33 cellular contexts compared by ENCODE assay signal in the genomic region with DNA sequence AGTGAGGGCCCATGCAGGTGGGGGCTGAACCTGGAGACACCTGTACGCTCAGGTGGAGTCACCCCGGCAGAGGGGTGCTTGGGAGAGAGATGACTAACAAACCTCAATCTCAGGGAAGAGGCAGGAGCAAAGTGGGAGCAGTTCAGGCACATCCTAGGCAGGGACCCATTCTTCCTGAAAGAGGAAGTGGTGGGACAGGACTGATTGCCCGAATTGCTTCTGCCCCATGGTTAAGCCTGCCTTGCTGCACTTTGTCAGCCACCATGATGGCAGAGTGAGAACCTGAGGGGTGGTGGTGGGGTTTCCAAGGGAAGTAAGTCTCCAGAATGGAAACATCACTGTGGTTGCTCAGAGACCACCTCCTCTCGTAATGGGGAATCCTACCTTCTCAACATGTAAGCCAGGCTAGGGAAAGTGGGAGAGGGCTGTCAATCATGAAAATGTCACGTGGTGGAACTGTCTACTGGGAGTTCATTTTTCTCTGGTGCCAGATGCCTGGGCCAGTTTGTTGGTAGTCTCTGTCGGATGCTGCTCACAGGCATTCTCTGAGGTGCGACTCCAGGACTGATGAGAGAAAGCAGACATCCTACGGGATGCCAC.
"Had no signal": no experiment of that assay in that cellular context is flagged by ENCODE, and none has a peak within 500 bp of the region (broad histone marks: within the 10 kb centered on the region; RNA-seq: fewer than 3 reads in every experiment).

No MANE protein-coding gene starts in this region.

- H3K27me3 Mint-ChIP-seq: activated naive CD8-positive, alpha-beta T cell treated with anti-CD3 and anti-CD28 coated beads for 36 hours; stimulated activated naive CD8-positive, alpha-beta T cell treated with anti-CD3 and anti-CD28 coated beads, Interleukin-15, Interleukin-2, amounts not matched to agents 100 ng/mL and 50 ng/mL, for 24 hours had no signal

- H3K4me1 Mint-ChIP-seq: activated naive CD8-positive, alpha-beta T cell treated with anti-CD3 and anti-CD28 coated beads for 36 hours; naive B cell had no signal

- DNase-seq: activated CD4-positive, alpha-beta T cell treated with anti-CD3 and anti-CD28 coated beads for 4 hours; activated CD4-positive, alpha-beta T cell treated with anti-CD3 and anti-CD28 coated beads, Interleukin-2, amount 50 U/mL, for 4 hours; activated CD8-positive, alpha-beta memory T cell treated with anti-CD3 and anti-CD28 coated beads, Interleukin-2, amount 50 U/mL, for 4 hours; activated effector memory CD4-positive, alpha-beta T cell treated with anti-CD3 and anti-CD28 coated beads, Interleukin-2, amount 50 U/mL, for 16 hours; activated naive CD4-positive, alpha-beta T cell treated with anti-CD3 and anti-CD28 coated beads for 36 hours; activated naive CD8-positive, alpha-beta T cell treated with anti-CD3 and anti-CD28 coated beads for 36 hours; activated T-cell treated with anti-CD3 and anti-CD28 coated beads, Interleukin-2, amount 50 U/mL, for 1 hour; adrenal gland; aorta; body of pancreas; cerebellar nuclear complex; colonic mucosa; effector memory CD8-positive, alpha-beta T cell; erythroblast; foreskin fibroblast; head of caudate nucleus; hippocampal formation; left cardiac atrium; left ventricle myocardium superior; naive B cell; nephron progenitor cell; nucleus accumbens; right cardiac atrium; spleen; trophoblast cell; uterus had no signal

- H3K9me3 ChIP-seq: adrenal gland, body of pancreas, colonic mucosa, thoracic aorta, uterus had no signal

- H3K4me1 ChIP-seq: adrenal gland, body of pancreas, colonic mucosa, spleen, uterus had no signal

- ATAC-seq: body of pancreas; effector memory CD8-positive, alpha-beta T cell; left cardiac atrium; left ventricle myocardium superior; right cardiac atrium had no signal

- H3K27me3 ChIP-seq: adrenal gland, body of pancreas, cardiac muscle cell, colonic mucosa, uterus had no signal

- H3K9me3 Mint-ChIP-seq: activated naive CD4-positive, alpha-beta T cell treated with anti-CD3 and anti-CD28 coated beads for 36 hours; activated naive CD8-positive, alpha-beta T cell treated with anti-CD3 and anti-CD28 coated beads for 36 hours; activated T-helper 1 cell treated with anti-CD3 and anti-CD28 coated beads, Interleukin-12 subunit alpha, Interleukin-12 subunit beta, Interleukin-2, Interleukin-4 antibody, amounts not matched to agents 30 ng/mL and 10 ng/mL and 1 ng/mL, durations not matched to agents 14 hours and 24 hours and 36 hours; effector memory CD8-positive, alpha-beta T cell; nephron progenitor cell; stimulated activated naive CD8-positive, alpha-beta T cell treated with anti-CD3 and anti-CD28 coated beads, Interleukin-15, Interleukin-2, amounts not matched to agents 100 ng/mL and 50 ng/mL, for 24 hours had no signal

- H3K27ac Mint-ChIP-seq: activated naive CD4-positive, alpha-beta T cell treated with anti-CD3 and anti-CD28 coated beads for 36 hours; activated naive CD8-positive, alpha-beta T cell treated with anti-CD3 and anti-CD28 coated beads for 36 hours; activated T-helper 1 cell treated with anti-CD3 and anti-CD28 coated beads, Interleukin-12 subunit alpha, Interleukin-12 subunit beta, Interleukin-2, Interleukin-4 antibody, amounts not matched to agents 30 ng/mL and 10 ng/mL and 1 ng/mL, durations not matched to agents 14 hours and 24 hours and 36 hours; effector memory CD8-positive, alpha-beta T cell; nephron progenitor cell; stimulated activated naive CD8-positive, alpha-beta T cell treated with anti-CD3 and anti-CD28 coated beads, Interleukin-15, Interleukin-2, amounts not matched to agents 100 ng/mL and 50 ng/mL, for 24 hours had no signal

- FAIRE-seq: keratinocyte, TTC549 had no signal

- H3K4me3 Mint-ChIP-seq: activated naive CD4-positive, alpha-beta T cell treated with anti-CD3 and anti-CD28 coated beads for 36 hours; activated naive CD8-positive, alpha-beta T cell treated with anti-CD3 and anti-CD28 coated beads for 36 hours; activated T-helper 1 cell treated with anti-CD3 and anti-CD28 coated beads, Interleukin-12 subunit alpha, Interleukin-12 subunit beta, Interleukin-2, Interleukin-4 antibody, amounts not matched to agents 30 ng/mL and 10 ng/mL and 1 ng/mL, durations not matched to agents 14 hours and 24 hours and 36 hours; effector memory CD8-positive, alpha-beta T cell; nephron progenitor cell; stimulated activated naive CD8-positive, alpha-beta T cell treated with anti-CD3 and anti-CD28 coated beads, Interleukin-15, Interleukin-2, amounts not matched to agents 100 ng/mL and 50 ng/mL, for 24 hours had no signal

- H3K36me3 ChIP-seq: adrenal gland, cardiac muscle cell, colonic mucosa, spleen, thoracic aorta, uterus had no signal

- H3K27ac ChIP-seq: adrenal gland, body of pancreas, cardiac muscle cell, colonic mucosa, spleen, thoracic aorta, uterus, VCaP had no signal

- H3K4me3 ChIP-seq: adrenal gland, body of pancreas, cardiac muscle cell, colonic mucosa, spleen, thoracic aorta, uterus had no signal

- H3K36me3 Mint-ChIP-seq: activated naive CD8-positive, alpha-beta T cell treated with anti-CD3 and anti-CD28 coated beads for 36 hours had no signal
